13 cellular contexts compared by ENCODE assay signal in genomic region chr4:6493668-6494304, GRCh38. TPM values are rescaled to one million over a fixed set of nuclear protein-coding genes. Genes with fewer than 3 reads are reported as not detected.
DNase-seq lines count a peak whose midpoint lies in the region; ATAC-seq and TF ChIP-seq lines count a peak whose summit lies in the region.
"Had no signal": no experiment of that assay in that cellular context is flagged by ENCODE, and none has a peak within 500 bp of the region (broad histone marks: within the 10 kb centered on the region; RNA-seq: fewer than 3 reads in every experiment).

No MANE protein-coding gene starts in this region.

- in situ Hi-C loops in HAP-1 (cut with MboI; ENCODE audit: low sequenced_read_pairs), result no loop called here

- no peak for TF ChIP-seq EP300 in esophagus muscularis mucosa (IDR thresholded peaks at IDR 0.05)
- TF ChIP-seq EP300 in neural cell (conservative IDR thresholded peaks at IDR 0.05; ENCODE audit: poor library complexity, severe bottlenecking), result peak; percentile 88

- peak; percentile 56 for TF ChIP-seq RAD21 in neural cell (conservative IDR thresholded peaks at IDR 0.05)

- DNase-seq in HAP-1 (ENCODE audit: low spot score in 2 of 2), result peak; percentile 19 to 57
- peak; percentile 25 for DNase-seq in PC-3
- peak; percentile 87 for DNase-seq in esophagus muscularis mucosa (ENCODE audit: extremely low spot score)
- DNase-seq in GM03348 (ENCODE audit: low spot score), result no peak
- no peak for DNase-seq in amniotic stem cell (lab: John Stamatoyannopoulos, UW)
- DNase-seq: activated CD8-positive, alpha-beta T cell treated with anti-CD3 and anti-CD28 coated beads, Interleukin-2, amount 10 ng/mL, durations not matched to agents 7 days and 5 days; gastrocnemius medialis; NCI-H187 had no signal

- TF ChIP-seq CTCF in PC-3 (conservative IDR thresholded peaks at IDR 0.05; ENCODE audit: low read depth, low read length) (no peak), esophagus muscularis mucosa (IDR thresholded peaks at IDR 0.05) (no peak), neural cell (IDR thresholded peaks at IDR 0.05; ENCODE audit: poor library complexity, severe bottlenecking) (no peak)

- ATAC-seq in PC-3 (peak; percentile 27; the same call in 1 of the 2 replicates), HG02571 (IDR thresholded peaks at IDR 0.05; ENCODE audit: unreplicated experiment) (no peak), GM21423 (IDR thresholded peaks at IDR 0.05; ENCODE audit: unreplicated experiment) (no peak)
- ATAC-seq: activated CD8-positive, alpha-beta T cell treated with anti-CD3 and anti-CD28 coated beads, Interleukin-2, amount 10 ng/mL, durations not matched to agents 7 days and 5 days; gastrocnemius medialis had no signal

- H2AFZ ChIP-seq in PC-3 (ENCODE audit: low read length) (0 out of 2 replicates have a peak overlapping the region, but pooled peaks have one; percentile 45), neural cell (ENCODE audit: low read depth, low read length) (peak overlapping the region; percentile 49)

- H3K4me1 ChIP-seq in HAP-1 (peaks cover 3% of the 10 kb centered on the region; the same call in 1 of the 2 replicates), PC-3 (ENCODE audit: insufficient read depth, low read length) (no peaks in the 10 kb centered on the region), esophagus muscularis mucosa (peaks cover 0 to 17% (median 14%) of the 10 kb centered on the region in 4 donors)
- H3K4me1 ChIP-seq: adrenal gland, gastrocnemius medialis, SJSA1 had no signal

- no peaks in the 10 kb centered on the region for H3K9me2 ChIP-seq in PC-3 (replicated peaks; ENCODE audit: low read length)
- H3K9me2 ChIP-seq in neural cell (ENCODE audit: insufficient read depth, low read length), result no peaks in the 10 kb centered on the region

- H3K27me3 ChIP-seq in HAP-1 (ENCODE audit: low read depth) (peaks cover 10% of the 10 kb centered on the region), PC-3 (ENCODE audit: low read length) (no peaks in the 10 kb centered on the region), esophagus muscularis mucosa (peaks cover 0 to 17% (median 0%) of the 10 kb centered on the region in 4 donors), neural cell (ENCODE audit: insufficient read depth, low read depth, low read length) (no peaks in the 10 kb centered on the region)
- H3K27me3 ChIP-seq: SJSA1 had no signal

- H3K79me2 ChIP-seq in PC-3 (ENCODE audit: low read length) (no peaks in the 10 kb centered on the region), neural cell (replicated peaks; ENCODE audit: insufficient read depth, low read length) (no peaks in the 10 kb centered on the region)

- H3K4me3 ChIP-seq in HAP-1, result no peak overlapping the region
- peak overlapping the region; percentile 27; the same call in 1 of the 2 replicates for H3K4me3 ChIP-seq in PC-3 (ENCODE audit: low read length)
- peak overlapping the region; percentile 20 to 30 (median 28) for H3K4me3 ChIP-seq in esophagus muscularis mucosa
- H3K4me3 ChIP-seq in neural cell (ENCODE audit: low read length), result peak overlapping the region; percentile 52
- H3K4me3 ChIP-seq: adrenal gland, gastrocnemius medialis, SJSA1 had no signal

- TF ChIP-seq POLR2A in esophagus muscularis mucosa (IDR thresholded peaks at IDR 0.05; ENCODE audit: low read depth), result no peak

- H3K4me2 ChIP-seq in PC-3 (ENCODE audit: low read length) (peak overlapping the region; percentile 62; the same call in 1 of the 2 replicates), neural cell (ENCODE audit: low read length) (peak overlapping the region; percentile 49)

- H3K27ac ChIP-seq in PC-3 (ENCODE audit: low read length) (no peak overlapping the region), esophagus muscularis mucosa (replicated peaks in 1 of 4) (no peak overlapping the region), neural cell (ENCODE audit: low read length) (peak overlapping the region; percentile 96)
- H3K27ac ChIP-seq: adrenal gland, gastrocnemius medialis, SJSA1 had no signal

- WGBS in esophagus muscularis mucosa, result 20% methylated on average over 22 of the region's 22 CpGs

- H3F3A ChIP-seq in PC-3 (ENCODE audit: low read length, unreplicated experiment) (no peaks in the 10 kb centered on the region), neural cell (ENCODE audit: insufficient read depth, low read length, poor library complexity, severe bottlenecking) (no peaks in the 10 kb centered on the region)

- POLR2A ChIA-PET in PC-3 (lab: Charles Lee; ENCODE audit: unreplicated experiment), result no interaction called here

- H3K9ac ChIP-seq in PC-3 (ENCODE audit: low read length), result no peak overlapping the region
- peak overlapping the region; percentile 68 for H3K9ac ChIP-seq in neural cell (ENCODE audit: low read length)

- CTCF ChIA-PET in PC-3 (lab: Charles Lee), result no interaction called here

- intact Hi-C loops in PC-3 (cut with micrococcal nuclease), result no loop called here
- intact Hi-C loops in esophagus muscularis mucosa (cut with DNase I), result no loop called here

- H3K36me3 ChIP-seq in HAP-1 (replicated peaks), result no peaks in the 10 kb centered on the region
- no peaks in the 10 kb centered on the region for H3K36me3 ChIP-seq in PC-3 (ENCODE audit: low read depth, low read length)
- no peaks in the 10 kb centered on the region for H3K36me3 ChIP-seq in esophagus muscularis mucosa
- no peaks in the 10 kb centered on the region for H3K36me3 ChIP-seq in neural cell (ENCODE audit: insufficient read depth, low read length)
- H3K36me3 ChIP-seq: adrenal gland, gastrocnemius medialis, SJSA1 had no signal

- no TSS peak for BruUV-seq in PC-3 (replicated peaks; lab: Mats Ljungman, UMichigan)

- no peaks in the 10 kb centered on the region for H4K20me1 ChIP-seq in PC-3 (ENCODE audit: low read length)
- no peaks in the 10 kb centered on the region for H4K20me1 ChIP-seq in neural cell (ENCODE audit: insufficient read depth)

- no peaks in the 10 kb centered on the region for H3K9me3 ChIP-seq in HAP-1
- H3K9me3 ChIP-seq in PC-3 (ENCODE audit: low read length), result no peaks in the 10 kb centered on the region
- H3K9me3 ChIP-seq in esophagus muscularis mucosa, result no peaks in the 10 kb centered on the region
- H3K9me3 ChIP-seq in neural cell (ENCODE audit: low read length), result no peaks in the 10 kb centered on the region
- H3K9me3 ChIP-seq: adrenal gland, gastrocnemius medialis, SJSA1 had no signal

TF ChIP-seq in neural cell, 6 proteins besides CTCF, POLR2A, EP300 and RAD21:
- TF ChIP-seq REST (IDR thresholded peaks at IDR 0.05; ENCODE audit: borderline replicate concordance) (peak; percentile 90), TAF1 (IDR thresholded peaks at IDR 0.05; ENCODE audit: low read depth) (peak; percentile 12), SMC3 (conservative IDR thresholded peaks at IDR 0.05; ENCODE audit: poor library complexity) (peak; percentile 62), EZH2 (IDR thresholded peaks at IDR 0.05; ENCODE audit: borderline replicate concordance, insufficient read depth, low read length, poor library complexity, severe bottlenecking) (no peak), POLR2AphosphoS5 (IDR thresholded peaks at IDR 0.05) (peak; percentile 30), MXI1 (conservative IDR thresholded peaks at IDR 0.05; ENCODE audit: poor library complexity, severe bottlenecking) (peak; percentile 37)
TF ChIP-seq in neural cell: peak in this region for 5.

RNA-seq across cellular contexts. Expression of gene PPP2R2C, which starts 21.4 kb away (rescaled TPM):
- 7.0 and 9.5 TPM in 2 replicates for total RNA-seq in PC-3 (2014; rRNA removed)
- 1 to 10 TPM in 3 of 4 donors, under 1 TPM in 1; 0.50 to 2.7 (median 1.4) TPM for total RNA-seq in esophagus muscularis mucosa
- polyA plus RNA-seq in neural cell, result 34.4 and 41.2 TPM in 2 replicates
- 73.6 and 75.0 TPM in 2 replicates for polyA minus RNA-seq in neural cell
- total RNA-seq: activated CD8-positive, alpha-beta T cell treated with anti-CD3 and anti-CD28 coated beads, Interleukin-2, amount 10 ng/mL, durations not matched to agents 7 days and 5 days; SJSA1 had no signal

Comparison
In these comparisons a context has a peak if more than half of its experiments do, and no peak if none do; other contexts are left out.
1. DNase-seq: peak in HAP-1 (2 of 2), PC-3 (single experiment) and esophagus muscularis mucosa (single experiment); none in GM03348 (single experiment) and amniotic stem cell (single experiment).